Comparison of ENCODE assay signal across 13 cellular contexts in the genomic region with DNA sequence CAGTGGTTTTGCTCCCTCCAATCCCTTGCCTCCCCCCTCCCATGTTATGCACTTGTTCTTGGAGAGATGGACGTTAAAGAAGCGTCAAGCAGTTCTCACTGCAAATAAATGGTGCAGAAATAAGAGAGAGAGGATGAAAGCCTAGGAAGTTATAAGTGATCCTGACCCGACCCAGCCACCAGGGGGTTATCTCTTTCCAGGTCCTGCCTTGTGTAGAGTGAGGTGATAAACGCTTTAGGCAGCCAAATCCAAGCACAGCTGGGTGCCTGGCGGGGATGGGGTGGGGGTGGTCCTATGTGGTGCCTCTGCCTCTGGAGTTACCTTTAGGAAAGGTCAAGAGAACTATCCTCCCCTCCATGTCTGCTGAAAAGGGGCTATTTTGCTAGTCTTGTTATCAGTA. TPM values are rescaled to one million over a fixed set of nuclear protein-coding genes. Genes with fewer than 3 reads are reported as not detected.
DNase-seq lines count a peak whose midpoint lies in the region; ATAC-seq, FAIRE-seq and TF ChIP-seq lines count a peak whose summit lies in the region.
"Had no signal": no experiment of that assay in that cellular context is flagged by ENCODE, and none has a peak within 500 bp of the region (broad histone marks: within the 10 kb centered on the region; RNA-seq: fewer than 3 reads in every experiment).

No MANE protein-coding gene starts in this region.

- no peaks in the 10 kb centered on the region for H3K9me3 Mint-ChIP-seq in activated T-cell treated with anti-CD3 and anti-CD28 coated beads, Interleukin-2, amount 50 U/mL, for 72 hours
- H3K9me3 Mint-ChIP-seq: T-helper 1 cell treated with Interleukin-12 subunit alpha and Interleukin-12 subunit beta and Interleukin-4 antibody, amounts not matched to agents 30 μg/mL and 1 μg/mL, for 36 hours had no signal

- H3K4me1 Mint-ChIP-seq in activated T-cell treated with anti-CD3 and anti-CD28 coated beads, Interleukin-2, amount 50 U/mL, for 72 hours (ENCODE audit: low read depth): peaks cover 28% of the 10 kb centered on the region

- TF ChIP-seq CTCF in keratinocyte (optimal IDR thresholded peaks at IDR 0.05 in 1 of 3, IDR thresholded peaks at IDR 0.05 in 1 of 3, conservative IDR thresholded peaks at IDR 0.05 in 1 of 3; ENCODE audit: extremely low read depth in 1 of 3, insufficient read depth in 2 of 3, low read length in 3 of 3) (peak in 2 of 3 experiments; percentile 41 to 55), tibial artery (IDR thresholded peaks at IDR 0.05) (no peak)

- H3K27ac ChIP-seq in keratinocyte (ENCODE audit: control insufficient read depth, insufficient read depth, low read length) (no peak overlapping the region), tibial artery (no peak overlapping the region)

- H3K4me1 ChIP-seq in keratinocyte (ENCODE audit: control insufficient read depth, extremely low read depth, insufficient read depth, low read length) (peaks cover 42% of the 10 kb centered on the region), tibial artery (peaks cover 0 to 32% (median 19%) of the 10 kb centered on the region in 4 donors)

- no peak overlapping the region for H2AFZ ChIP-seq in keratinocyte (ENCODE audit: control insufficient read depth, low read length)

- H3K27me3 Mint-ChIP-seq in activated T-cell treated with anti-CD3 and anti-CD28 coated beads, Interleukin-2, amount 50 U/mL, for 72 hours (ENCODE audit: low read depth): peaks cover 76% of the 10 kb centered on the region

- H3K36me3 ChIP-seq in keratinocyte (ENCODE audit: control insufficient read depth in 2 of 2, extremely low read depth in 1 of 2, insufficient read depth in 2 of 2, low read length in 2 of 2) (no peaks in the 10 kb centered on the region), tibial artery (no peaks in the 10 kb centered on the region)

- H3K4me3 ChIP-seq in keratinocyte (ENCODE audit: control insufficient read depth in 2 of 3, extremely low read depth in 1 of 3, insufficient read depth in 2 of 3, low read depth in 1 of 3, low read length in 3 of 3) (no peak overlapping the region), tibial artery (no peak overlapping the region)

- DNase-seq in DMS 273 (lab: John Stamatoyannopoulos, UW; ENCODE audit: unreplicated experiment): peak; percentile 40
- DNase-seq in DMS 273 treated with DMSO at 0.1 percent for 48 hours (lab: John Stamatoyannopoulos, UW): no peak
- DNase-seq in GM19239 (ENCODE audit: insufficient read length, low spot score): no peak
- DNase-seq in OCI-M1 (lab: John Stamatoyannopoulos, UW): peak; percentile 65
- no peak for DNase-seq in keratinocyte (ENCODE audit: low read depth, low spot score)
- no peak for DNase-seq in nucleus accumbens (lab: John Stamatoyannopoulos, UW)
- DNase-seq in tibial artery: no peak
- DNase-seq in activated T-cell treated with anti-CD3 and anti-CD28 coated beads, Interleukin-2, amount 50 U/mL, for 72 hours: no peak
- DNase-seq: activated CD8-positive, alpha-beta memory T cell treated with anti-CD3 and anti-CD28 coated beads, Interleukin-2, amount 10 ng/mL, durations not matched to agents 7 days and 5 days; mesenchymal stem cell; stimulated activated CD4-positive, alpha-beta T cell treated with anti-CD3 and anti-CD28 coated beads, Interleukin-4, amount 100 ng/mL, for 24 hours had no signal

- peak; percentile 28 for FAIRE-seq in GM19239 (lab: Jason Lieb, UNC)
- FAIRE-seq in keratinocyte (lab: Jason Lieb, UNC): peak; percentile 55
- FAIRE-seq: A204.1 had no signal

- no peak overlapping the region for H3K4me3 Mint-ChIP-seq in activated T-cell treated with anti-CD3 and anti-CD28 coated beads, Interleukin-2, amount 50 U/mL, for 72 hours
- H3K4me3 Mint-ChIP-seq: activated CD8-positive, alpha-beta memory T cell treated with anti-CD3 and anti-CD28 coated beads, Interleukin-2, amount 10 ng/mL, durations not matched to agents 7 days and 5 days; T-helper 1 cell treated with Interleukin-12 subunit alpha and Interleukin-12 subunit beta and Interleukin-4 antibody, amounts not matched to agents 30 μg/mL and 1 μg/mL, for 36 hours had no signal

- dilution Hi-C loops in keratinocyte (cut with MboI; ENCODE audit: extremely low pct_ligation_motif_present, low sequenced_read_pairs): no loop called here

- no peak overlapping the region for H3K9ac ChIP-seq in keratinocyte (ENCODE audit: control insufficient read depth, extremely low read depth, insufficient read depth, low read length)

- no peaks in the 10 kb centered on the region for H4K20me1 ChIP-seq in keratinocyte (ENCODE audit: control insufficient read depth, extremely low read depth, insufficient read depth, low read length)

- peaks cover 1 to 3% of the 10 kb centered on the region in 2 donors for H3K36me3 Mint-ChIP-seq in activated T-cell treated with anti-CD3 and anti-CD28 coated beads, Interleukin-2, amount 50 U/mL, for 72 hours (ENCODE audit: insufficient read depth in 2 of 2)

- peaks cover 3% of the 10 kb centered on the region for H3K79me2 ChIP-seq in keratinocyte (ENCODE audit: control insufficient read depth, insufficient read depth, low read length)

- ATAC-seq in activated T-cell treated with anti-CD3 and anti-CD28 coated beads, Interleukin-2, amount 50 U/mL, for 72 hours (replicated peaks in 1 of 2): no peak
- ATAC-seq: activated CD8-positive, alpha-beta memory T cell treated with anti-CD3 and anti-CD28 coated beads, Interleukin-2, amount 10 ng/mL, durations not matched to agents 7 days and 5 days had no signal

- H3K27ac Mint-ChIP-seq in activated T-cell treated with anti-CD3 and anti-CD28 coated beads, Interleukin-2, amount 50 U/mL, for 72 hours: no peak overlapping the region
- H3K27ac Mint-ChIP-seq: activated CD8-positive, alpha-beta memory T cell treated with anti-CD3 and anti-CD28 coated beads, Interleukin-2, amount 10 ng/mL, durations not matched to agents 7 days and 5 days; T-helper 1 cell treated with Interleukin-12 subunit alpha and Interleukin-12 subunit beta and Interleukin-4 antibody, amounts not matched to agents 30 μg/mL and 1 μg/mL, for 36 hours had no signal

- no peaks in the 10 kb centered on the region for H3K9me1 ChIP-seq in keratinocyte (ENCODE audit: control insufficient read depth, extremely low read depth, insufficient read depth, low read length)

- intact Hi-C loops in tibial artery (cut with DNase I; ENCODE audit: low total_unique reads): no loop called here

- H3K9me3 ChIP-seq in keratinocyte (ENCODE audit: control insufficient read depth, low read depth, low read length) (no peaks in the 10 kb centered on the region), tibial artery (no peaks in the 10 kb centered on the region)

- H3K27me3 ChIP-seq in keratinocyte (ENCODE audit: control insufficient read depth, extremely low read depth, insufficient read depth, low read length): no peaks in the 10 kb centered on the region
- H3K27me3 ChIP-seq in tibial artery: peaks cover 3 to 71% of the 10 kb centered on the region in 2 donors

- H3K4me2 ChIP-seq in keratinocyte (ENCODE audit: control insufficient read depth, extremely low read depth, insufficient read depth, low read depth, low read length): no peak overlapping the region

RNA-seq across cellular contexts. Expression of gene TFAP2A, which starts 9.1 kb away (rescaled TPM):
- polyA plus RNA-seq in keratinocyte: 25.5 to 30.2 TPM (median 27.7 TPM) in 3 replicates
- 88.1 TPM for polyA plus RNA-seq in keratinocyte (2011; ENCODE audit: low read depth)
- 28.5 and 39.0 TPM in 2 replicates for polyA plus RNA-seq in keratinocyte (2011; cell fraction: cytosol; rRNA removed)
- polyA plus RNA-seq in keratinocyte (2011; cell fraction: nucleus; rRNA removed): 104 and 128 TPM in 2 replicates
- 64.1 and 117 TPM in 2 replicates for polyA plus RNA-seq in keratinocyte (2012; ENCODE audit: low replicate concordance)
- polyA minus RNA-seq in keratinocyte: 26.9 to 42.3 TPM (median 32.3 TPM) in 3 replicates
- 55.2 TPM for polyA minus RNA-seq in keratinocyte (2011; cell fraction: cytosol; rRNA and poly(A)+ RNA removed)
- polyA minus RNA-seq in keratinocyte (2011; cell fraction: nucleus; rRNA and poly(A)+ RNA removed): 65.1 and 87.0 TPM in 2 replicates
- total RNA-seq in activated T-cell treated with anti-CD3 and anti-CD28 coated beads, Interleukin-2, amount 50 U/mL, for 72 hours: under 1 TPM; 0.35 to 0.36 TPM

Comparison
In these comparisons a context has a peak if more than half of its experiments do, and no peak if none do; other contexts are left out.
1. DNase-seq: peak in DMS 273 (single experiment) and OCI-M1 (single experiment); none in DMS 273 treated with DMSO at 0.1 percent for 48 hours (single experiment), GM19239 (single experiment), keratinocyte (single experiment), nucleus accumbens (0 of 56), tibial artery (0 of 2) and activated T-cell treated with anti-CD3 and anti-CD28 coated beads, Interleukin-2, amount 50 U/mL, for 72 hours (0 of 2).
2. CTCF ChIP-seq: peak in keratinocyte (2 of 3); none in tibial artery (0 of 2).